Comparison of ENCODE assay signal across 8 cellular contexts in the genomic region with DNA sequence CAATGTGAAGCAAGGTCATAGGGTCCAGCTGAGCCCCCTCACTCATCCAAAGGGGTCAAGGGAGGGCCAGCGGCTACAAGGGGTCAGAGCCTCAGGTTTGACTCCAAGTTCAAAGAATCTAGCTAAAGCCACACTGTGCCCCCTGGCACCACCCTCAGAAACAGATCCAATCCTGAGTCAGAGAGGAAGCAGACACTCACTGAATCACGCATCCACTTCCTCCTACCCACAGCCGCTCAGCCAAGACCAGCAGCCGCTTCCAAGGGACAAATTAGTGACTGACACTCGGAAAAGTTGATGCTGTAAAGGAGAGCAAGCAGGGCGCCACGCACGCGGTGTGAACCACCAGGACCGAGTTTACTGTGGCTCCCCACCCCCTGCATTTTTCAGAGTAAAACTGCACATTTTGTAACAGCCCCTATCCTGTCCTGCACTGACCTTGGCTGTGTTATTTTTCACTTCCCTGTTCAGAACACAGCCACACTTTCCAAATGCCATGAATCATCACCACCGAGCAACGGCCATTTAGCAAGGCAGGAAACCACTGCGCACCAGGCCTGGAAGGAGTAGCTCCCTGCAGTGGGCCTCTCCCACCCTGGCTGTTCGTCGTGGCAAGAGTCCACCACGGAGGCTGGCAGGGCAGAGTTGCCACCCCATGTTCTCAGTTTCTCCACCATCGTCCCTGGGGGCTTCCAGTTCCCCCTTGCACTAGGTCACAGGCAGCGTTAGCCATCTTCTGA.
DNase-seq lines count a peak whose midpoint lies in the region; ATAC-seq and TF ChIP-seq lines count a peak whose summit lies in the region.

No MANE protein-coding gene starts in this region.

- H3K36me3 Mint-ChIP-seq in activated naive CD4-positive, alpha-beta T cell treated with anti-CD3 and anti-CD28 coated beads, Interleukin-2, amount 50 U/mL, for 72 hours = peaks cover 6 to 50% of the 10 kb centered on the region in 2 donors
- H3K36me3 Mint-ChIP-seq in GM23338 (ENCODE audit: low read depth) = no peaks in the 10 kb centered on the region

- intact Hi-C loops in heart left ventricle (cut with DNase I) (loop anchor here in 6 of 10 donors (2.0 to 10.0 kb wide), 7 partner anchors 56 to 379 kb away; partner anchors contain the start of gene IRF2BP2 (in 2 of the 6)), sigmoid colon (cut with DNase I) (no loop called here)

- H3K9me3 ChIP-seq in heart left ventricle (no peaks in the 10 kb centered on the region), sigmoid colon (no peaks in the 10 kb centered on the region)

- H3K4me1 Mint-ChIP-seq in GM23338 = peaks cover 18% of the 10 kb centered on the region

- TF ChIP-seq EP300 in sigmoid colon (IDR thresholded peaks at IDR 0.05) = peak; percentile 13 to 86 (median 66)

- H3K79me2 ChIP-seq in GM23338 (replicated peaks; ENCODE audit: insufficient read depth) = no peaks in the 10 kb centered on the region

- TF ChIP-seq POLR2A in heart left ventricle (IDR thresholded peaks at IDR 0.05) = no peak
- no peak for TF ChIP-seq POLR2A in sigmoid colon (IDR thresholded peaks at IDR 0.05)

- peak overlapping the region; percentile 71 to 98 (median 88) for H3K27ac ChIP-seq in heart left ventricle
- peak overlapping the region; percentile 82 to 96 (median 86) for H3K27ac ChIP-seq in sigmoid colon
- H3K27ac ChIP-seq in GM23338 (ENCODE audit: low read depth) = no peak overlapping the region

- H3F3A ChIP-seq in GM23338 (replicated peaks; ENCODE audit: low read depth) = no peaks in the 10 kb centered on the region; the same call in 1 of the 2 replicates

- no peaks in the 10 kb centered on the region for H3K36me3 ChIP-seq in heart left ventricle
- no peaks in the 10 kb centered on the region for H3K36me3 ChIP-seq in sigmoid colon
- no peaks in the 10 kb centered on the region for H3K36me3 ChIP-seq in GM23338 (ENCODE audit: insufficient read depth)

- no peak overlapping the region for H2AFZ ChIP-seq in GM23338

- H3K27me3 ChIP-seq in heart left ventricle (no peaks in the 10 kb centered on the region), sigmoid colon (no peaks in the 10 kb centered on the region), GM23338 (ENCODE audit: insufficient read depth) (no peaks in the 10 kb centered on the region)

- ATAC-seq in HG02870 (IDR thresholded peaks at IDR 0.05; ENCODE audit: unreplicated experiment) = peak; percentile 37
- peak; percentile 86 to 90 for ATAC-seq in activated naive CD4-positive, alpha-beta T cell treated with anti-CD3 and anti-CD28 coated beads, Interleukin-2, amount 50 U/mL, for 72 hours
- ATAC-seq in heart left ventricle = peak; percentile 75 to 89 (median 82)
- no peak for ATAC-seq in GM23338

- H3K4me1 ChIP-seq in heart left ventricle (peaks cover 19 to 99% (median 56%) of the 10 kb centered on the region in 12 donors), sigmoid colon (peaks cover 0 to 65% (median 61%) of the 10 kb centered on the region in 4 donors), GM23338 (ENCODE audit: insufficient read depth) (peaks cover 13% of the 10 kb centered on the region)

- H4K20me1 ChIP-seq in GM23338 (replicated peaks; ENCODE audit: insufficient read depth) = no peaks in the 10 kb centered on the region

- H3K4me3 ChIP-seq in heart left ventricle = peak overlapping the region in 7 of 12 donors; percentile 4 to 55 (median 23)
- H3K4me3 ChIP-seq in sigmoid colon = peak overlapping the region in 2 of 4 donors; percentile 8 to 15
- H3K4me3 ChIP-seq in GM23338 = no peak overlapping the region

- peaks cover under 1 to 5% of the 10 kb centered on the region in 2 donors for H3K9me3 Mint-ChIP-seq in activated naive CD4-positive, alpha-beta T cell treated with anti-CD3 and anti-CD28 coated beads, Interleukin-2, amount 50 U/mL, for 72 hours
- no peaks in the 10 kb centered on the region; the same call in 2 of the 3 replicates for H3K9me3 Mint-ChIP-seq in GM23338

- no peak overlapping the region for H3K4me3 Mint-ChIP-seq in GM23338

- H3K9me2 ChIP-seq in GM23338 (ENCODE audit: insufficient read depth) = no peaks in the 10 kb centered on the region

- DNase-seq in GM04504 (ENCODE audit: low read depth) (peak; percentile 81), SKM-1 (lab: John Stamatoyannopoulos, UW; ENCODE audit: unreplicated experiment) (peak; percentile 100), heart left ventricle (peak; percentile 76 to 89 (median 81)), sigmoid colon (peak; percentile 94), NCI-H510A (lab: John Stamatoyannopoulos, UW) (no peak), GM23338 (ENCODE audit: low spot score) (no peak)
- peak; percentile 75 to 90 for DNase-seq in activated naive CD4-positive, alpha-beta T cell treated with anti-CD3 and anti-CD28 coated beads, Interleukin-2, amount 50 U/mL, for 72 hours (ENCODE audit: low spot score in 2 of 2)

- WGBS in heart left ventricle, 4 donors = 44 to 50% (median 49%) methylated on average over 17 to 18 of the region's 18 CpGs
- 28 to 64% methylated on average over 18 of the region's 18 CpGs for WGBS in sigmoid colon, 2 donors

- peaks cover 7% of the 10 kb centered on the region for H3K27me3 Mint-ChIP-seq in GM23338 (ENCODE audit: insufficient read depth, low read depth, poor library complexity)

- H3K27ac Mint-ChIP-seq in activated naive CD4-positive, alpha-beta T cell treated with anti-CD3 and anti-CD28 coated beads, Interleukin-2, amount 50 U/mL, for 72 hours = peak overlapping the region; percentile 92 to 97
- H3K27ac Mint-ChIP-seq in GM23338 = no peak overlapping the region

- no peak overlapping the region for H3K4me2 ChIP-seq in GM23338

- TF ChIP-seq CTCF in heart left ventricle (IDR thresholded peaks at IDR 0.05) = no peak
- no peak for TF ChIP-seq CTCF in sigmoid colon (IDR thresholded peaks at IDR 0.05)
- TF ChIP-seq CTCF in GM23338 (conservative IDR thresholded peaks at IDR 0.05; ENCODE audit: low read depth in 2 of 2) = no peak

TF ChIP-seq in GM23338, 12 proteins besides CTCF, POLR2A, EP300 and RAD21 (continues in another document):
- no peak for TF ChIP-seq EZH2phosphoT487 (IDR thresholded peaks at IDR 0.05; ENCODE audit: unreplicated experiment)
- TF ChIP-seq ZNF331 (CRISPR knock-in tag; IDR thresholded peaks at IDR 0.05; ENCODE audit: low read depth) = no peak
- TF ChIP-seq, protein P1, sequence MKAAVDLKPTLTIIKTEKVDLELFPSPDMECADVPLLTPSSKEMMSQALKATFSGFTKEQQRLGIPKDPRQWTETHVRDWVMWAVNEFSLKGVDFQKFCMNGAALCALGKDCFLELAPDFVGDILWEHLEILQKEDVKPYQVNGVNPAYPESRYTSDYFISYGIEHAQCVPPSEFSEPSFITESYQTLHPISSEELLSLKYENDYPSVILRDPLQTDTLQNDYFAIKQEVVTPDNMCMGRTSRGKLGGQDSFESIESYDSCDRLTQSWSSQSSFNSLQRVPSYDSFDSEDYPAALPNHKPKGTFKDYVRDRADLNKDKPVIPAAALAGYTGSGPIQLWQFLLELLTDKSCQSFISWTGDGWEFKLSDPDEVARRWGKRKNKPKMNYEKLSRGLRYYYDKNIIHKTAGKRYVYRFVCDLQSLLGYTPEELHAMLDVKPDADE (IDR thresholded peaks at IDR 0.05) = no peak
- TF ChIP-seq CREB1 (CRISPR knock-in tag; IDR thresholded peaks at IDR 0.05; ENCODE audit: low read depth) = no peak
- no peak for TF ChIP-seq JUNB (IDR thresholded peaks at IDR 0.05; ENCODE audit: unreplicated experiment)
- no peak for TF ChIP-seq STAT1 (IDR thresholded peaks at IDR 0.05; ENCODE audit: unreplicated experiment)
- TF ChIP-seq NANOG (IDR thresholded peaks at IDR 0.05; ENCODE audit: borderline replicate concordance) = no peak
- TF ChIP-seq, protein P2, sequence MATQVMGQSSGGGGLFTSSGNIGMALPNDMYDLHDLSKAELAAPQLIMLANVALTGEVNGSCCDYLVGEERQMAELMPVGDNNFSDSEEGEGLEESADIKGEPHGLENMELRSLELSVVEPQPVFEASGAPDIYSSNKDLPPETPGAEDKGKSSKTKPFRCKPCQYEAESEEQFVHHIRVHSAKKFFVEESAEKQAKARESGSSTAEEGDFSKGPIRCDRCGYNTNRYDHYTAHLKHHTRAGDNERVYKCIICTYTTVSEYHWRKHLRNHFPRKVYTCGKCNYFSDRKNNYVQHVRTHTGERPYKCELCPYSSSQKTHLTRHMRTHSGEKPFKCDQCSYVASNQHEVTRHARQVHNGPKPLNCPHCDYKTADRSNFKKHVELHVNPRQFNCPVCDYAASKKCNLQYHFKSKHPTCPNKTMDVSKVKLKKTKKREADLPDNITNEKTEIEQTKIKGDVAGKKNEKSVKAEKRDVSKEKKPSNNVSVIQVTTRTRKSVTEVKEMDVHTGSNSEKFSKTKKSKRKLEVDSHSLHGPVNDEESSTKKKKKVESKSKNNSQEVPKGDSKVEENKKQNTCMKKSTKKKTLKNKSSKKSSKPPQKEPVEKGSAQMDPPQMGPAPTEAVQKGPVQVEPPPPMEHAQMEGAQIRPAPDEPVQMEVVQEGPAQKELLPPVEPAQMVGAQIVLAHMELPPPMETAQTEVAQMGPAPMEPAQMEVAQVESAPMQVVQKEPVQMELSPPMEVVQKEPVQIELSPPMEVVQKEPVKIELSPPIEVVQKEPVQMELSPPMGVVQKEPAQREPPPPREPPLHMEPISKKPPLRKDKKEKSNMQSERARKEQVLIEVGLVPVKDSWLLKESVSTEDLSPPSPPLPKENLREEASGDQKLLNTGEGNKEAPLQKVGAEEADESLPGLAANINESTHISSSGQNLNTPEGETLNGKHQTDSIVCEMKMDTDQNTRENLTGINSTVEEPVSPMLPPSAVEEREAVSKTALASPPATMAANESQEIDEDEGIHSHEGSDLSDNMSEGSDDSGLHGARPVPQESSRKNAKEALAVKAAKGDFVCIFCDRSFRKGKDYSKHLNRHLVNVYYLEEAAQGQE (IDR thresholded peaks at IDR 0.05; ENCODE audit: unreplicated experiment) = no peak
- TF ChIP-seq EZH2 (IDR thresholded peaks at IDR 0.05; ENCODE audit: low read depth, unreplicated experiment) = no peak

Comparison
In these comparisons a context has a peak if more than half of its experiments do, and no peak if none do; other contexts are left out.
1. DNase-seq: peak in GM04504 (single experiment), SKM-1 (single experiment), activated naive CD4-positive, alpha-beta T cell treated with anti-CD3 and anti-CD28 coated beads, Interleukin-2, amount 50 U/mL, for 72 hours (2 of 2), heart left ventricle (5 of 5) and sigmoid colon (single experiment); none in NCI-H510A (single experiment) and GM23338 (single experiment).